ENCODE assay signal across 5 cellular contexts in genomic region chr18:23763343-23763742, GRCh38.
"Had no signal": no experiment of that assay in that cellular context is flagged by ENCODE, and none has a peak within 500 bp of the region (broad histone marks: within the 10 kb centered on the region; RNA-seq: fewer than 3 reads in every experiment).

No MANE protein-coding gene starts in this region.

- H3K4me1 Mint-ChIP-seq: IgD-negative memory B cell had no signal

- H3K27ac ChIP-seq: HL-60 had no signal

- H3K27ac Mint-ChIP-seq: IgD-negative memory B cell had no signal

- H3K4me3 Mint-ChIP-seq: IgD-negative memory B cell had no signal

- H3K36me3 Mint-ChIP-seq: IgD-negative memory B cell had no signal

- DNase-seq: IMR-90, KBM-7 had no signal

- H3K4me3 ChIP-seq: K562 had no signal
